Comparison of ENCODE assay signal across 1 cellular context in the genomic region with DNA sequence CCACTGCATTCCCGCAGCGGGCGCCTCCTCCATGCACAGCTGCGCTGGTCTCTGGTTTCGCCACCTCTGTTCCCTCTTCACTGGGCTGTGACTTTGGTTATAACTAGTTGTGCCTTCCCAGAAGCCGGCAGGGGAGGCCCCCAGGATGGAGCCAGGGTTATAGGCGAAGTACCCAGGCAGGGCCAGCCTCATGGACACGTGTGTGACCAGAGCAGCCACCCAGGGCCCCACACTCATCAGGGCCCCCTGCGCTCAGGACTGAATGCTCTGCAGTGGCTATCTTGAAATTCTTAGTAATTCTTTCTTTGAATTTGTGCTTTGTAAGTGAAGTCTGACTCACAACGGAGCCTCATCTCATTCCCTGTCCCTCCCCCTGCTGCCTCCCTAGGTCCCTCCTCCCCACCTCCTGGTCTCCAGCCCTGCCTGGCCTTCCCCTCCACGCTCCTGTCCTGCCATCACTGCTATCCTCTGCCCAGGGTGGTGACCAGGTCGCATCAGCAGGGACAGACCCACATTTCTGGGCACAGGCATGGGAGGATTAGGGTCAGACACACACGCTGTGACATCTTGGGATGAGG.
TF ChIP-seq lines count a peak whose summit lies in the region.

No MANE protein-coding gene starts in this region.

TF ChIP-seq in K562, 482 proteins besides CTCF, POLR2A, EP300 and RAD21 (continued from another document):
- TF ChIP-seq, protein P1, sequence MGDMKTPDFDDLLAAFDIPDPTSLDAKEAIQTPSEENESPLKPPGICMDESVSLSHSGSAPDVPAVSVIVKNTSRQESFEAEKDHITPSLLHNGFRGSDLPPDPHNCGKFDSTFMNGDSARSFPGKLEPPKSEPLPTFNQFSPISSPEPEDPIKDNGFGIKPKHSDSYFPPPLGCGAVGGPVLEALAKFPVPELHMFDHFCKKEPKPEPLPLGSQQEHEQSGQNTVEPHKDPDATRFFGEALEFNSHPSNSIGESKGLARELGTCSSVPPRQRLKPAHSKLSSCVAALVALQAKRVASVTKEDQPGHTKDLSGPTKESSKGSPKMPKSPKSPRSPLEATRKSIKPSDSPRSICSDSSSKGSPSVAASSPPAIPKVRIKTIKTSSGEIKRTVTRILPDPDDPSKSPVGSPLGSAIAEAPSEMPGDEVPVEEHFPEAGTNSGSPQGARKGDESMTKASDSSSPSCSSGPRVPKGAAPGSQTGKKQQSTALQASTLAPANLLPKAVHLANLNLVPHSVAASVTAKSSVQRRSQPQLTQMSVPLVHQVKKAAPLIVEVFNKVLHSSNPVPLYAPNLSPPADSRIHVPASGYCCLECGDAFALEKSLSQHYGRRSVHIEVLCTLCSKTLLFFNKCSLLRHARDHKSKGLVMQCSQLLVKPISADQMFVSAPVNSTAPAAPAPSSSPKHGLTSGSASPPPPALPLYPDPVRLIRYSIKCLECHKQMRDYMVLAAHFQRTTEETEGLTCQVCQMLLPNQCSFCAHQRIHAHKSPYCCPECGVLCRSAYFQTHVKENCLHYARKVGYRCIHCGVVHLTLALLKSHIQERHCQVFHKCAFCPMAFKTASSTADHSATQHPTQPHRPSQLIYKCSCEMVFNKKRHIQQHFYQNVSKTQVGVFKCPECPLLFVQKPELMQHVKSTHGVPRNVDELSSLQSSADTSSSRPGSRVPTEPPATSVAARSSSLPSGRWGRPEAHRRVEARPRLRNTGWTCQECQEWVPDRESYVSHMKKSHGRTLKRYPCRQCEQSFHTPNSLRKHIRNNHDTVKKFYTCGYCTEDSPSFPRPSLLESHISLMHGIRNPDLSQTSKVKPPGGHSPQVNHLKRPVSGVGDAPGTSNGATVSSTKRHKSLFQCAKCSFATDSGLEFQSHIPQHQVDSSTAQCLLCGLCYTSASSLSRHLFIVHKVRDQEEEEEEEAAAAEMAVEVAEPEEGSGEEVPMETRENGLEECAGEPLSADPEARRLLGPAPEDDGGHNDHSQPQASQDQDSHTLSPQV (IDR thresholded peaks at IDR 0.05): peak; percentile 84
- TF ChIP-seq DPF2 (IDR thresholded peaks at IDR 0.05) (peak; percentile 59; the same call in 1 of the 2 replicates), NCOA6 (IDR thresholded peaks at IDR 0.05) (no peak), ARID1B (IDR thresholded peaks at IDR 0.05) (peak; percentile 59), SMARCA4 (IDR thresholded peaks at IDR 0.05) (peak; percentile 62), ILF3 (IDR thresholded peaks at IDR 0.05; ENCODE audit: borderline replicate concordance) (no peak), TRIM24 (IDR thresholded peaks at IDR 0.05) (no peak), TCF3 (CRISPR knock-in tag; IDR thresholded peaks at IDR 0.05) (peak; percentile 36), CBX3 (IDR thresholded peaks at IDR 0.05; ENCODE audit: borderline replicate concordance in 1 of 2, low read length in 2 of 2) (no peak), JUND (IDR thresholded peaks at IDR 0.05; ENCODE audit: borderline replicate concordance, low read depth, low read length) (peak; percentile 64; the same call in 1 of the 2 replicates), JUND (tag; IDR thresholded peaks at IDR 0.05; ENCODE audit: borderline replicate concordance, low read depth, low read length) (peak; percentile 34; the same call in 2 of the 3 replicates), MTF1 (CRISPR knock-in tag; IDR thresholded peaks at IDR 0.05; ENCODE audit: borderline replicate concordance) (no peak), TAL1 (IDR thresholded peaks at IDR 0.05) (0 out of 2 replicates have a peak, but pooled peaks have one; percentile 11), NBN (IDR thresholded peaks at IDR 0.05; ENCODE audit: low read depth) (peak; percentile 57), KDM1A (IDR thresholded peaks at IDR 0.05) (peak in 1 of 2 experiments; percentile 33; a peak in 1 of 4 replicates), MAZ (CRISPR knock-in tag; conservative IDR thresholded peaks at IDR 0.05 in 1 of 2, IDR thresholded peaks at IDR 0.05 in 1 of 2) (peak in 1 of 2 experiments; percentile 33; a peak in 1 of 4 replicates), HMG20A (CRISPR knock-in tag; conservative IDR thresholded peaks at IDR 0.05) (no peak), TBL1XR1 (IDR thresholded peaks at IDR 0.05; ENCODE audit: low read length in 2 of 2) (no peak)
- TF ChIP-seq, protein P2, sequence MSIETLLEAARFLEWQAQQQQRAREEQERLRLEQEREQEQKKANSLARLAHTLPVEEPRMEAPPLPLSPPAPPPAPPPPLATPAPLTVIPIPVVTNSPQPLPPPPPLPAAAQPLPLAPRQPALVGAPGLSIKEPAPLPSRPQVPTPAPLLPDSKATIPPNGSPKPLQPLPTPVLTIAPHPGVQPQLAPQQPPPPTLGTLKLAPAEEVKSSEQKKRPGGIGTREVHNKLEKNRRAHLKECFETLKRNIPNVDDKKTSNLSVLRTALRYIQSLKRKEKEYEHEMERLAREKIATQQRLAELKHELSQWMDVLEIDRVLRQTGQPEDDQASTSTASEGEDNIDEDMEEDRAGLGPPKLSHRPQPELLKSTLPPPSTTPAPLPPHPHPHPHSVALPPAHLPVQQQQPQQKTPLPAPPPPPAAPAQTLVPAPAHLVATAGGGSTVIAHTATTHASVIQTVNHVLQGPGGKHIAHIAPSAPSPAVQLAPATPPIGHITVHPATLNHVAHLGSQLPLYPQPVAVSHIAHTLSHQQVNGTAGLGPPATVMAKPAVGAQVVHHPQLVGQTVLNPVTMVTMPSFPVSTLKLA (conservative IDR thresholded peaks at IDR 0.05): peak; percentile 40 to 59; a peak in 2 of 4 replicates
- TF ChIP-seq, protein P3, sequence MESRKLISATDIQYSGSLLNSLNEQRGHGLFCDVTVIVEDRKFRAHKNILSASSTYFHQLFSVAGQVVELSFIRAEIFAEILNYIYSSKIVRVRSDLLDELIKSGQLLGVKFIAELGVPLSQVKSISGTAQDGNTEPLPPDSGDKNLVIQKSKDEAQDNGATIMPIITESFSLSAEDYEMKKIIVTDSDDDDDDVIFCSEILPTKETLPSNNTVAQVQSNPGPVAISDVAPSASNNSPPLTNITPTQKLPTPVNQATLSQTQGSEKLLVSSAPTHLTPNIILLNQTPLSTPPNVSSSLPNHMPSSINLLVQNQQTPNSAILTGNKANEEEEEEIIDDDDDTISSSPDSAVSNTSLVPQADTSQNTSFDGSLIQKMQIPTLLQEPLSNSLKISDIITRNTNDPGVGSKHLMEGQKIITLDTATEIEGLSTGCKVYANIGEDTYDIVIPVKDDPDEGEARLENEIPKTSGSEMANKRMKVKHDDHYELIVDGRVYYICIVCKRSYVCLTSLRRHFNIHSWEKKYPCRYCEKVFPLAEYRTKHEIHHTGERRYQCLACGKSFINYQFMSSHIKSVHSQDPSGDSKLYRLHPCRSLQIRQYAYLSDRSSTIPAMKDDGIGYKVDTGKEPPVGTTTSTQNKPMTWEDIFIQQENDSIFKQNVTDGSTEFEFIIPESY (CRISPR knock-in tag; IDR thresholded peaks at IDR 0.05): peak; percentile 32; the same call in 1 of the 2 replicates
- TF ChIP-seq, protein P4, sequence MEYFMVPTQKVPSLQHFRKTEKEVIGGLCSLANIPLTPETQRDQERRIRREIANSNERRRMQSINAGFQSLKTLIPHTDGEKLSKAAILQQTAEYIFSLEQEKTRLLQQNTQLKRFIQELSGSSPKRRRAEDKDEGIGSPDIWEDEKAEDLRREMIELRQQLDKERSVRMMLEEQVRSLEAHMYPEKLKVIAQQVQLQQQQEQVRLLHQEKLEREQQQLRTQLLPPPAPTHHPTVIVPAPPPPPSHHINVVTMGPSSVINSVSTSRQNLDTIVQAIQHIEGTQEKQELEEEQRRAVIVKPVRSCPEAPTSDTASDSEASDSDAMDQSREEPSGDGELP (CRISPR knock-in tag; IDR thresholded peaks at IDR 0.05; ENCODE audit: borderline replicate concordance): peak; percentile 71
- TF ChIP-seq, protein P5, sequence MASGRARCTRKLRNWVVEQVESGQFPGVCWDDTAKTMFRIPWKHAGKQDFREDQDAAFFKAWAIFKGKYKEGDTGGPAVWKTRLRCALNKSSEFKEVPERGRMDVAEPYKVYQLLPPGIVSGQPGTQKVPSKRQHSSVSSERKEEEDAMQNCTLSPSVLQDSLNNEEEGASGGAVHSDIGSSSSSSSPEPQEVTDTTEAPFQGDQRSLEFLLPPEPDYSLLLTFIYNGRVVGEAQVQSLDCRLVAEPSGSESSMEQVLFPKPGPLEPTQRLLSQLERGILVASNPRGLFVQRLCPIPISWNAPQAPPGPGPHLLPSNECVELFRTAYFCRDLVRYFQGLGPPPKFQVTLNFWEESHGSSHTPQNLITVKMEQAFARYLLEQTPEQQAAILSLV (tag; IDR thresholded peaks at IDR 0.05): no peak
- TF ChIP-seq, protein P6, sequence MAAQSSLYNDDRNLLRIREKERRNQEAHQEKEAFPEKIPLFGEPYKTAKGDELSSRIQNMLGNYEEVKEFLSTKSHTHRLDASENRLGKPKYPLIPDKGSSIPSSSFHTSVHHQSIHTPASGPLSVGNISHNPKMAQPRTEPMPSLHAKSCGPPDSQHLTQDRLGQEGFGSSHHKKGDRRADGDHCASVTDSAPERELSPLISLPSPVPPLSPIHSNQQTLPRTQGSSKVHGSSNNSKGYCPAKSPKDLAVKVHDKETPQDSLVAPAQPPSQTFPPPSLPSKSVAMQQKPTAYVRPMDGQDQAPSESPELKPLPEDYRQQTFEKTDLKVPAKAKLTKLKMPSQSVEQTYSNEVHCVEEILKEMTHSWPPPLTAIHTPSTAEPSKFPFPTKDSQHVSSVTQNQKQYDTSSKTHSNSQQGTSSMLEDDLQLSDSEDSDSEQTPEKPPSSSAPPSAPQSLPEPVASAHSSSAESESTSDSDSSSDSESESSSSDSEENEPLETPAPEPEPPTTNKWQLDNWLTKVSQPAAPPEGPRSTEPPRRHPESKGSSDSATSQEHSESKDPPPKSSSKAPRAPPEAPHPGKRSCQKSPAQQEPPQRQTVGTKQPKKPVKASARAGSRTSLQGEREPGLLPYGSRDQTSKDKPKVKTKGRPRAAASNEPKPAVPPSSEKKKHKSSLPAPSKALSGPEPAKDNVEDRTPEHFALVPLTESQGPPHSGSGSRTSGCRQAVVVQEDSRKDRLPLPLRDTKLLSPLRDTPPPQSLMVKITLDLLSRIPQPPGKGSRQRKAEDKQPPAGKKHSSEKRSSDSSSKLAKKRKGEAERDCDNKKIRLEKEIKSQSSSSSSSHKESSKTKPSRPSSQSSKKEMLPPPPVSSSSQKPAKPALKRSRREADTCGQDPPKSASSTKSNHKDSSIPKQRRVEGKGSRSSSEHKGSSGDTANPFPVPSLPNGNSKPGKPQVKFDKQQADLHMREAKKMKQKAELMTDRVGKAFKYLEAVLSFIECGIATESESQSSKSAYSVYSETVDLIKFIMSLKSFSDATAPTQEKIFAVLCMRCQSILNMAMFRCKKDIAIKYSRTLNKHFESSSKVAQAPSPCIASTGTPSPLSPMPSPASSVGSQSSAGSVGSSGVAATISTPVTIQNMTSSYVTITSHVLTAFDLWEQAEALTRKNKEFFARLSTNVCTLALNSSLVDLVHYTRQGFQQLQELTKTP (IDR thresholded peaks at IDR 0.05; ENCODE audit: low read depth in 1 of 2, partially characterized antibody in 2 of 2): no peak
- TF ChIP-seq, protein P7, sequence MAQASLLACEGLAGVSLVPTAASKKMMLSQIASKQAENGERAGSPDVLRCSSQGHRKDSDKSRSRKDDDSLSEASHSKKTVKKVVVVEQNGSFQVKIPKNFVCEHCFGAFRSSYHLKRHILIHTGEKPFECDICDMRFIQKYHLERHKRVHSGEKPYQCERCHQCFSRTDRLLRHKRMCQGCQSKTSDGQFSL (CRISPR knock-in tag; IDR thresholded peaks at IDR 0.05): no peak
- TF ChIP-seq, protein P7 (tag; IDR thresholded peaks at IDR 0.05): no peak
